In genomic region chr1:67308136-67308535, GRCh38 we compare ENCODE assay signal across 9 cellular contexts. TPM values are rescaled to one million over a fixed set of nuclear protein-coding genes. Genes with fewer than 3 reads are reported as not detected.
DNase-seq lines count a peak whose midpoint lies in the region; ATAC-seq and TF ChIP-seq lines count a peak whose summit lies in the region.
"Had no signal": no experiment of that assay in that cellular context is flagged by ENCODE, and none has a peak within 500 bp of the region (broad histone marks: within the 10 kb centered on the region; RNA-seq: fewer than 3 reads in every experiment).

No MANE protein-coding gene starts in this region.

- 6 to 14% (median 14%) methylated on average over 15 of the region's 15 CpGs for WGBS in spleen, 5 donors
- WGBS in adrenal gland, 4 donors, result 39 to 54% (median 41%) methylated on average over 7 to 15 of the region's 15 CpGs

- H3K36me3 ChIP-seq in Karpas-422 (ENCODE audit: insufficient read depth, low read length) (no peaks in the 10 kb centered on the region), spleen (no peaks in the 10 kb centered on the region), adrenal gland (replicated peaks in 1 of 2) (no peaks in the 10 kb centered on the region)

- TF ChIP-seq POLR2A in spleen (IDR thresholded peaks at IDR 0.05), result no peak
- TF ChIP-seq POLR2A in adrenal gland (IDR thresholded peaks at IDR 0.05), result no peak

- TF ChIP-seq CTCF in epithelial cell of proximal tubule (conservative IDR thresholded peaks at IDR 0.05; ENCODE audit: low read depth, low read length), result no peak
- no peak for TF ChIP-seq CTCF in spleen (IDR thresholded peaks at IDR 0.05 in 8 of 11, conservative IDR thresholded peaks at IDR 0.05 in 3 of 11)
- TF ChIP-seq CTCF in adrenal gland (IDR thresholded peaks at IDR 0.05), result no peak

- H3K27me3 ChIP-seq in Karpas-422 (ENCODE audit: low read length), result no peaks in the 10 kb centered on the region
- H3K27me3 ChIP-seq in spleen (replicated peaks in 1 of 7), result peaks cover 0 to 42% (median 24%) of the 10 kb centered on the region in 7 donors
- H3K27me3 ChIP-seq in adrenal gland, result peaks cover 21% of the 10 kb centered on the region

- DNase-seq in DMS53 (lab: John Stamatoyannopoulos, UW), result peak; percentile 31
- no peak for DNase-seq in DMS53 treated with DMSO at 0.1 percent for 48 hours (lab: John Stamatoyannopoulos, UW; ENCODE audit: unreplicated experiment)
- peak; percentile 14 for DNase-seq in Karpas-422
- DNase-seq in epithelial cell of proximal tubule (ENCODE audit: low read depth), result no peak
- DNase-seq in spleen, result no peak
- DNase-seq in adrenal gland, result no peak
- DNase-seq in NCI-H1930 (lab: John Stamatoyannopoulos, UW), result no peak

- no peaks in the 10 kb centered on the region for H3K9me2 ChIP-seq in Karpas-422 (replicated peaks; ENCODE audit: insufficient read depth, low read length)

- no peak overlapping the region for H2AFZ ChIP-seq in Karpas-422 (ENCODE audit: low read length)

- H3K27ac ChIP-seq in Karpas-422 (ENCODE audit: low read length), result no peak overlapping the region
- H3K27ac ChIP-seq in spleen, result peak overlapping the region in 3 of 8 donors; percentile 69 to 75 (median 71)
- H3K27ac ChIP-seq in adrenal gland, result no peak overlapping the region
- H3K27ac ChIP-seq: epithelial cell of prostate had no signal

- ATAC-seq in GM21515 (IDR thresholded peaks at IDR 0.05; ENCODE audit: unreplicated experiment), result no peak

- H3K4me2 ChIP-seq in Karpas-422 (ENCODE audit: low read depth, low read length, poor library complexity, severe bottlenecking), result no peak overlapping the region

- intact Hi-C loops in spleen (cut with DNase I; ENCODE audit: low total_unique reads), result no loop called here
- intact Hi-C loops in adrenal gland (cut with DNase I), result no loop called here

- H3K4me3 ChIP-seq in Karpas-422 (ENCODE audit: low read length) (no peak overlapping the region), epithelial cell of proximal tubule (ENCODE audit: low read depth, low read length) (peak overlapping the region; percentile 51), spleen (peak overlapping the region; percentile 5 to 75 (median 44)), adrenal gland (peak overlapping the region in 1 of 4 donors; percentile 64)

- H3K79me2 ChIP-seq in Karpas-422 (ENCODE audit: low read length), result no peaks in the 10 kb centered on the region

- no peaks in the 10 kb centered on the region for H4K20me1 ChIP-seq in Karpas-422 (ENCODE audit: insufficient read depth, low read depth, low read length)

- no peaks in the 10 kb centered on the region for H3K9me3 ChIP-seq in Karpas-422 (ENCODE audit: low read length)
- no peaks in the 10 kb centered on the region for H3K9me3 ChIP-seq in spleen
- H3K9me3 ChIP-seq in adrenal gland (replicated peaks in 1 of 3), result no peaks in the 10 kb centered on the region

- H3K9ac ChIP-seq in Karpas-422 (ENCODE audit: low read length), result no peak overlapping the region

- H3K4me1 ChIP-seq in Karpas-422 (ENCODE audit: low read length) (no peaks in the 10 kb centered on the region), spleen (peaks cover 5 to 21% (median 13%) of the 10 kb centered on the region in 6 donors), adrenal gland (replicated peaks in 1 of 2) (peaks cover 0 to 11% of the 10 kb centered on the region in 2 donors)

RNA-seq across cellular contexts. Expression of gene IL12RB2, which starts 0.5 kb away (rescaled TPM):
- total RNA-seq in Karpas-422 (2014; rRNA removed; shearing (Covaris generic); ENCODE audit: low replicate concordance), result not detected in 2 replicates
- total RNA-seq in epithelial cell of proximal tubule (0.72 and 1.3 TPM in 2 replicates), spleen (1 to 10 TPM; 1.7 to 6.0 (median 3.3) TPM), adrenal gland (1 to 10 TPM in 2 of 8 donors, under 1 TPM in 4, not detected in 2; 0.28 to 2.6 (median 0.71) TPM)
- polyA plus RNA-seq in spleen (under 1 TPM; 0.17 to 0.64 (median 0.58) TPM), adrenal gland (under 1 TPM; 0.24 to 0.48 (median 0.34) TPM)

Comparison
In these comparisons a context has a peak if more than half of its experiments do, and no peak if none do; other contexts are left out.
1. DNase-seq: peak in DMS53 (single experiment) and Karpas-422 (single experiment); none in DMS53 treated with DMSO at 0.1 percent for 48 hours (single experiment), epithelial cell of proximal tubule (single experiment), spleen (single experiment), adrenal gland (0 of 7) and NCI-H1930 (0 of 2).